1 cellular context compared by ENCODE assay signal in genomic region chr19:34254552-34255432, GRCh38.
TF ChIP-seq lines count a peak whose summit lies in the region.

TSS of gene GARRE1 (plus strand) at chr19:34254554. CDS start at chr19:34300474, 45,920 bp downstream.

TF ChIP-seq in HepG2, 621 proteins besides CTCF, POLR2A, EP300 and RAD21 (continued from another document and continues in another):
- TF ChIP-seq ARID3A (IDR thresholded peaks at IDR 0.05; ENCODE audit: low read depth, low read length): no peak
- TF ChIP-seq ZNF761 (CRISPR knock-in tag; conservative IDR thresholded peaks at IDR 0.05): no peak
- 0 out of 2 replicates have a peak, but pooled peaks have one; percentile 22 for TF ChIP-seq ZMAT3 (CRISPR knock-in tag; conservative IDR thresholded peaks at IDR 0.05)
- 0 out of 2 replicates have a peak, but pooled peaks have one; percentile 20 for TF ChIP-seq ELF3 (CRISPR knock-in tag; IDR thresholded peaks at IDR 0.05)
- no peak for TF ChIP-seq ZBTB10 (CRISPR knock-in tag; IDR thresholded peaks at IDR 0.05; ENCODE audit: borderline replicate concordance)
- TF ChIP-seq TCF7L2 (IDR thresholded peaks at IDR 0.05; ENCODE audit: low read depth, low read length): no peak
- no peak for TF ChIP-seq FOXO1 (CRISPR knock-in tag; IDR thresholded peaks at IDR 0.05)
- TF ChIP-seq ZNF674 (CRISPR knock-in tag; IDR thresholded peaks at IDR 0.05; ENCODE audit: low read depth): no peak
- TF ChIP-seq BCL3 (CRISPR knock-in tag; IDR thresholded peaks at IDR 0.05): peak; percentile 60; the same call in 1 of the 2 replicates
- TF ChIP-seq FLYWCH1 (CRISPR knock-in tag; IDR thresholded peaks at IDR 0.05): 0 out of 2 replicates have a peak, but pooled peaks have one; percentile 66
- no peak for TF ChIP-seq GLMP (CRISPR knock-in tag; IDR thresholded peaks at IDR 0.05; ENCODE audit: borderline replicate concordance)
- peak; percentile 13 for TF ChIP-seq PHF8 (CRISPR knock-in tag; IDR thresholded peaks at IDR 0.05)
- peak; percentile 79 for TF ChIP-seq GABPA (IDR thresholded peaks at IDR 0.05; ENCODE audit: low read depth, low read length)
- TF ChIP-seq GABPA (CRISPR knock-in tag; IDR thresholded peaks at IDR 0.05; ENCODE audit: low read depth): no peak
- no peak; the same call in 1 of the 2 replicates for TF ChIP-seq ARNT2 (CRISPR knock-in tag; IDR thresholded peaks at IDR 0.05; ENCODE audit: low read depth)
- no peak for TF ChIP-seq SP140L (CRISPR knock-in tag; IDR thresholded peaks at IDR 0.05; ENCODE audit: borderline replicate concordance)
- no peak for TF ChIP-seq ZNF431 (CRISPR knock-in tag; IDR thresholded peaks at IDR 0.05; ENCODE audit: borderline replicate concordance, low read depth)
- no peak for TF ChIP-seq ATF7 (IDR thresholded peaks at IDR 0.05)
- no peak for TF ChIP-seq ATF7 (CRISPR knock-in tag; IDR thresholded peaks at IDR 0.05)
- TF ChIP-seq BCLAF1 (IDR thresholded peaks at IDR 0.05): no peak
- TF ChIP-seq MXI1 (IDR thresholded peaks at IDR 0.05; ENCODE audit: borderline replicate concordance, low read depth, low read length): peak; percentile 28; the same call in 1 of the 3 replicates
- no peak for TF ChIP-seq MAFK (conservative IDR thresholded peaks at IDR 0.05 in 1 of 2, IDR thresholded peaks at IDR 0.05 in 1 of 2; ENCODE audit: low read length in 2 of 2)
- TF ChIP-seq MED8 (CRISPR knock-in tag; IDR thresholded peaks at IDR 0.05; ENCODE audit: insufficient replicate concordance): no peak
- TF ChIP-seq ZNF703 (CRISPR knock-in tag; IDR thresholded peaks at IDR 0.05; ENCODE audit: borderline replicate concordance): no peak
- no peak for TF ChIP-seq ZNF780A (CRISPR knock-in tag; IDR thresholded peaks at IDR 0.05)
- no peak for TF ChIP-seq MLXIP (CRISPR knock-in tag; IDR thresholded peaks at IDR 0.05; ENCODE audit: borderline replicate concordance)
- no peak for TF ChIP-seq FUBP1 (CRISPR knock-in tag; IDR thresholded peaks at IDR 0.05; ENCODE audit: borderline replicate concordance)
- TF ChIP-seq HOXA5 (CRISPR knock-in tag; IDR thresholded peaks at IDR 0.05): peak; percentile 9; the same call in 1 of the 2 replicates
- TF ChIP-seq TARDBP (CRISPR knock-in tag; IDR thresholded peaks at IDR 0.05): no peak
- TF ChIP-seq ASH2L (IDR thresholded peaks at IDR 0.05; ENCODE audit: insufficient read length, low read depth, low read length): peak; percentile 11
- TF ChIP-seq YEATS2 (CRISPR knock-in tag; IDR thresholded peaks at IDR 0.05; ENCODE audit: borderline replicate concordance): no peak
- TF ChIP-seq AKAP8 (CRISPR knock-in tag; IDR thresholded peaks at IDR 0.05): no peak
- no peak; the same call in 1 of the 2 replicates for TF ChIP-seq ZNF574 (CRISPR knock-in tag; IDR thresholded peaks at IDR 0.05)
- TF ChIP-seq ATF7-NPFF (CRISPR knock-in tag; IDR thresholded peaks at IDR 0.05; ENCODE audit: low read depth): 0 out of 2 replicates have a peak, but pooled peaks have one; percentile 15
- peak; percentile 73 for TF ChIP-seq ZFX (CRISPR knock-in tag; IDR thresholded peaks at IDR 0.05; ENCODE audit: low read depth)
- no peak for TF ChIP-seq TAF1 (CRISPR knock-in tag; IDR thresholded peaks at IDR 0.05)
- 0 out of 2 replicates have a peak, but pooled peaks have one; percentile 2 for TF ChIP-seq ZNF709 (CRISPR knock-in tag; IDR thresholded peaks at IDR 0.05)
- no peak for TF ChIP-seq TIGD3 (CRISPR knock-in tag; IDR thresholded peaks at IDR 0.05; ENCODE audit: borderline replicate concordance)
